ENCODE assay signal across 38 cellular contexts in the genomic region with DNA sequence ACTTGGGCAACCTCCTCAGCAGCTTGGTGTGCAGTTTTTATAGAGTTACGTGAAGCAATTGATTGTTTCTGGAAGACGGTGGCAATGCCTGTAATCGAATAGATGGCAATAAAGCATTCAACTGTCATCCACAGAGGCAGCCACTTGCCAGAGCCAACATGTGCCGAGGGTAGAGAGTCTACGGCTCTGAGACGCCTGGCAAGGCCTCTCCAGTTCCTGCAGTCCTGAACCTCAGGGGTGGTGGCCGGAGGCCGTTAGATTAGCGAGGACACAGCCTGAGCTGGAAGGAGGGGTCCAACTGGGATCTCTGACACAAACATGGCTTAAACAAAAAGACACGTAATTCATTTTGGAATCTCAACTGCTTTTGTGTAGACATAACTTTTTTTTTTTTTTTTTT. TPM values are rescaled to one million over a fixed set of nuclear protein-coding genes. Genes with fewer than 3 reads are reported as not detected.
"Had no signal": no experiment of that assay in that cellular context is flagged by ENCODE, and none has a peak within 500 bp of the region (broad histone marks: within the 10 kb centered on the region; RNA-seq: fewer than 3 reads in every experiment).

No MANE protein-coding gene starts in this region.

- H3K27ac ChIP-seq: brain microvascular endothelial cell, epithelial cell of prostate, esophagus squamous epithelium had no signal

- H3K9me3 ChIP-seq: esophagus squamous epithelium had no signal

- DNase-seq: activated CD4-positive, alpha-beta memory T cell treated with anti-CD3 and anti-CD28 coated beads, Interleukin-2, amount 10 ng/mL, durations not matched to agents 7 days and 5 days; activated CD4-positive, alpha-beta T cell treated with anti-CD3 and anti-CD28 coated beads for 36 hours; activated CD4-positive, alpha-beta T cell treated with anti-CD3 and anti-CD28 coated beads, Interleukin-2, amount 10 ng/mL, durations not matched to agents 7 days and 5 days; activated CD4-positive, alpha-beta T cell treated with anti-CD3 and anti-CD28 coated beads, Interleukin-2, amount 50 U/mL, for 4 hours; activated CD4-positive, CD25-positive, alpha-beta regulatory T cell; activated CD4-positive, CD25-positive, alpha-beta regulatory T cell treated with anti-CD3 and anti-CD28 coated beads, Interleukin-2, amount 50 U/mL, for 72 hours; activated CD8-positive, alpha-beta memory T cell treated with anti-CD3 and anti-CD28 coated beads, Interleukin-2, amount 50 U/mL, for 48 hours; activated effector memory CD4-positive, alpha-beta T cell treated with Interleukin-2 at 50 U/mL for 16 hours; activated gamma-delta T cell treated with Interleukin-2 at 50 U/mL for 16 hours; activated naive CD4-positive, alpha-beta T cell treated with anti-CD3 and anti-CD28 coated beads, Interleukin-2, amount 50 U/mL, for 16 hours; activated naive CD4-positive, alpha-beta T cell treated with Interleukin-2 at 50 U/mL for 16 hours; activated T-cell treated with anti-CD3 and anti-CD28 coated beads for 4 hours; activated T-cell treated with anti-CD3 and anti-CD28 coated beads, Interleukin-2, amount 50 U/mL, for 24 hours; amniotic stem cell; anterior cingulate cortex; brain microvascular endothelial cell; cortex of kidney; dermis blood vessel endothelial cell; effector CD4-positive, alpha-beta T cell; effector memory CD8-positive, alpha-beta T cell; esophagus squamous epithelium; foreskin fibroblast; head of caudate nucleus; T-helper 1 cell; T-helper 17 cell; T1000 had no signal

- H3K9me3 Mint-ChIP-seq: activated CD4-positive, alpha-beta memory T cell treated with anti-CD3 and anti-CD28 coated beads, Interleukin-2, amount 10 ng/mL, durations not matched to agents 7 days and 5 days; activated CD4-positive, alpha-beta T cell treated with anti-CD3 and anti-CD28 coated beads, Interleukin-2, amount 10 ng/mL, durations not matched to agents 7 days and 5 days; activated T-cell treated with anti-CD3 and anti-CD28 coated beads, Interleukin-2, amount 50 U/mL, for 24 hours; activated T-helper 17 cell treated with anti-CD3 and anti-CD28 coated beads, Interleukin-2, amount 50 U/mL, for 72 hours; central memory CD8-positive, alpha-beta T cell; effector memory CD8-positive, alpha-beta T cell; T-helper 2 cell treated with Interferon-gamma antibody and Interleukin-4, amounts not matched to agents 5 μg/mL and 100 μg/mL, for 36 hours had no signal

- H3K4me1 Mint-ChIP-seq: activated CD4-positive, alpha-beta T cell treated with anti-CD3 and anti-CD28 coated beads, Interleukin-2, amount 10 ng/mL, durations not matched to agents 7 days and 5 days; central memory CD8-positive, alpha-beta T cell had no signal

- H3K4me1 ChIP-seq: esophagus squamous epithelium had no signal

- H3K4me3 ChIP-seq: esophagus squamous epithelium had no signal

- H3K36me3 ChIP-seq: brain microvascular endothelial cell, esophagus squamous epithelium had no signal

- ATAC-seq: activated CD4-positive, alpha-beta T cell treated with anti-CD3 and anti-CD28 coated beads for 36 hours; activated T-helper 17 cell treated with anti-CD3 and anti-CD28 coated beads, Interleukin-2, amount 50 U/mL, for 72 hours; effector memory CD8-positive, alpha-beta T cell; T-helper 17 cell had no signal

- H3K4me3 Mint-ChIP-seq: activated CD4-positive, alpha-beta memory T cell treated with anti-CD3 and anti-CD28 coated beads, Interleukin-2, amount 10 ng/mL, durations not matched to agents 7 days and 5 days; activated CD4-positive, alpha-beta T cell treated with anti-CD3 and anti-CD28 coated beads for 36 hours; activated CD4-positive, alpha-beta T cell treated with anti-CD3 and anti-CD28 coated beads, Interleukin-2, amount 10 ng/mL, durations not matched to agents 7 days and 5 days; activated naive CD8-positive, alpha-beta T cell; activated T-cell treated with anti-CD3 and anti-CD28 coated beads, Interleukin-2, amount 50 U/mL, for 24 hours; activated T-helper 17 cell treated with anti-CD3 and anti-CD28 coated beads, Interleukin-2, amount 50 U/mL, for 72 hours; central memory CD8-positive, alpha-beta T cell; effector memory CD8-positive, alpha-beta T cell; T-helper 17 cell; T-helper 2 cell treated with Interferon-gamma antibody and Interleukin-4, amounts not matched to agents 5 μg/mL and 100 μg/mL, for 36 hours had no signal

- H3K27me3 ChIP-seq: brain microvascular endothelial cell, esophagus squamous epithelium had no signal

- H3K36me3 Mint-ChIP-seq: activated naive CD8-positive, alpha-beta T cell had no signal

- H3K27ac Mint-ChIP-seq: activated CD4-positive, alpha-beta memory T cell treated with anti-CD3 and anti-CD28 coated beads, Interleukin-2, amount 10 ng/mL, durations not matched to agents 7 days and 5 days; activated CD4-positive, alpha-beta T cell treated with anti-CD3 and anti-CD28 coated beads for 36 hours; activated CD4-positive, alpha-beta T cell treated with anti-CD3 and anti-CD28 coated beads, Interleukin-2, amount 10 ng/mL, durations not matched to agents 7 days and 5 days; activated naive CD8-positive, alpha-beta T cell; activated T-cell treated with anti-CD3 and anti-CD28 coated beads, Interleukin-2, amount 50 U/mL, for 24 hours; activated T-helper 17 cell treated with anti-CD3 and anti-CD28 coated beads, Interleukin-2, amount 50 U/mL, for 72 hours; effector memory CD8-positive, alpha-beta T cell; T-helper 17 cell; T-helper 2 cell treated with Interferon-gamma antibody and Interleukin-4, amounts not matched to agents 5 μg/mL and 100 μg/mL, for 36 hours had no signal

RNA-seq across cellular contexts. Expression of gene TTLL2, which starts 0.8 kb away (rescaled TPM):
- total RNA-seq: activated CD4-positive, alpha-beta memory T cell treated with anti-CD3 and anti-CD28 coated beads, Interleukin-2, amount 10 ng/mL, durations not matched to agents 7 days and 5 days; activated CD4-positive, alpha-beta T cell treated with anti-CD3 and anti-CD28 coated beads for 36 hours; activated CD4-positive, alpha-beta T cell treated with anti-CD3 and anti-CD28 coated beads, Interleukin-2, amount 10 ng/mL, durations not matched to agents 7 days and 5 days; activated T-helper 17 cell treated with anti-CD3 and anti-CD28 coated beads, Interleukin-2, amount 50 U/mL, for 72 hours; astrocyte; bronchial epithelial cell; cardiac septum; chondrocyte; dermis blood vessel endothelial cell; endothelial cell of umbilical vein; esophagus squamous epithelium; fibroblast of lung; T-helper 17 cell had no signal

RNA-seq across cellular contexts. Expression of gene UNC93A, which starts 33.0 kb away (rescaled TPM):
- total RNA-seq: activated CD4-positive, alpha-beta memory T cell treated with anti-CD3 and anti-CD28 coated beads, Interleukin-2, amount 10 ng/mL, durations not matched to agents 7 days and 5 days; activated CD4-positive, alpha-beta T cell treated with anti-CD3 and anti-CD28 coated beads for 36 hours; activated CD4-positive, alpha-beta T cell treated with anti-CD3 and anti-CD28 coated beads, Interleukin-2, amount 10 ng/mL, durations not matched to agents 7 days and 5 days; activated T-helper 17 cell treated with anti-CD3 and anti-CD28 coated beads, Interleukin-2, amount 50 U/mL, for 72 hours; astrocyte; bronchial epithelial cell; cardiac septum; chondrocyte; dermis blood vessel endothelial cell; endothelial cell of umbilical vein; fibroblast of lung; frontal cortex; T-helper 17 cell had no signal
